ENCODE assay signal across 7 cellular contexts in the genomic region with DNA sequence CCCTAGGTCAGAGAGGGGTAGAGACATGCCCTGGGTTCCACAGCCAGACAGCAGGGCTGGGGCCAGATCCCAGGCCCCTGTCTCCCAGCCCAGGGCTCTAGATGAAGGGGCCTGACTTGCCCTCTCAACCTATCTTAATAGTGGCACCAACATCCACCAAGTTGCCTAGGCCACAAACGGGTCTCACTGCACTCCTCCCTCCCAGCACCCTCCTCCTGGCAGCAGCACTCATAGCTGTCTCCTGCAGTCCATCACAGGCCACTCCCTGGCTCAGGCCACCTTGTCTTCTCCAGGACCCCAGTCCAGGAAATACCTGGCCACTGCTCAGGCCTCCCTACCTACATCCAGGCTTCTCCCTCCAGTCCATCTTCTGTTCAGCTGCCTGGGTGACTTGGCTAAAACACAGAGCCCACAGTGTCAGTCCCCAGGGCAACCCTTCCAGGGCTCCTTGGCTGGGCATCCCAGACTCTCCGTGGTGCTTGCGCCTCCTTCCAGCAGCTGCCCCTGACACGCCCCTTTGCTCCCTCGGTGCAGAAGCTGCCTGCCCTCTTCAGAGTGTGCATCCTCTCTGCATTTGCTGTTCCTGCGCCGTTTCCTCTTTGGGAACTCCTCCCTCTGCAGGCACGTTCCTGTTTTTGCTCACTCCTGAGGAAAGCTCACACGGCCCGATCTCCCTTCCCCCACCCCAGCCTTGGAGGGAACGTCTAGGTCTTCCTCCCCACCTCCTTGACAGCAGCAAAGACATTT. TPM values are rescaled to one million over a fixed set of nuclear protein-coding genes. Genes with fewer than 3 reads are reported as not detected.
DNase-seq lines count a peak whose midpoint lies in the region; ATAC-seq and TF ChIP-seq lines count a peak whose summit lies in the region.

No MANE protein-coding gene starts in this region.

- H3K4me3 Mint-ChIP-seq in activated T-helper 17 cell treated with anti-CD3 and anti-CD28 coated beads, Interleukin-2, amount 50 U/mL, for 72 hours = peak overlapping the region; percentile 35

- TF ChIP-seq EP300 in stomach (IDR thresholded peaks at IDR 0.05) = no peak

- H3K4me3 ChIP-seq in stomach = no peak overlapping the region

- peak overlapping the region; percentile 54 to 78 (median 70) for H3K27ac ChIP-seq in stomach

- H3K4me1 Mint-ChIP-seq in activated T-helper 17 cell treated with anti-CD3 and anti-CD28 coated beads, Interleukin-2, amount 50 U/mL, for 72 hours = peaks cover 23% of the 10 kb centered on the region

- H3K9me3 ChIP-seq in stomach = peaks cover 5 to 13% (median 11%) of the 10 kb centered on the region in 4 donors

- peaks cover 3% of the 10 kb centered on the region for H3K27me3 Mint-ChIP-seq in activated T-helper 17 cell treated with anti-CD3 and anti-CD28 coated beads, Interleukin-2, amount 50 U/mL, for 72 hours

- no peaks in the 10 kb centered on the region for H3K36me3 ChIP-seq in stomach

- H3K36me3 Mint-ChIP-seq in activated T-helper 17 cell treated with anti-CD3 and anti-CD28 coated beads, Interleukin-2, amount 50 U/mL, for 72 hours (ENCODE audit: low read depth) = no peaks in the 10 kb centered on the region

- TF ChIP-seq POLR2A in stomach (IDR thresholded peaks at IDR 0.05) = no peak

- H3K4me1 ChIP-seq in stomach = peaks cover 0 to 27% (median 10%) of the 10 kb centered on the region in 4 donors

- intact Hi-C loops in stomach (cut with DNase I; ENCODE audit: low total_unique reads) = no loop called here

- no peak for ATAC-seq in activated T-helper 17 cell treated with anti-CD3 and anti-CD28 coated beads, Interleukin-2, amount 50 U/mL, for 72 hours (replicated peaks)
- no peak for ATAC-seq in GM21528 (IDR thresholded peaks at IDR 0.05; ENCODE audit: low FRiP score, unreplicated experiment)

- DNase-seq in MV-4-11 (lab: John Stamatoyannopoulos, UW) (peak; percentile 90), islet precursor cell (peak; percentile 52), stomach (peak; percentile 40), NCI-H226 (no peak), NCI-H128 (lab: John Stamatoyannopoulos, UW; ENCODE audit: unreplicated experiment) (no peak)

- no peaks in the 10 kb centered on the region for H3K27me3 ChIP-seq in stomach

- TF ChIP-seq CTCF in stomach (IDR thresholded peaks at IDR 0.05) = no peak

- H3K9me3 Mint-ChIP-seq in activated T-helper 17 cell treated with anti-CD3 and anti-CD28 coated beads, Interleukin-2, amount 50 U/mL, for 72 hours = peaks cover 6% of the 10 kb centered on the region

- 25 to 42% (median 30%) methylated on average over 10 to 11 of the region's 11 CpGs for WGBS in stomach, 5 donors

- H3K27ac Mint-ChIP-seq in activated T-helper 17 cell treated with anti-CD3 and anti-CD28 coated beads, Interleukin-2, amount 50 U/mL, for 72 hours = peak overlapping the region; percentile 31

RNA-seq across cellular contexts. Expression of gene LRRC32, which starts 40.5 kb away (rescaled TPM):
- 1 to 10 TPM; 4.5 to 5.6 TPM for total RNA-seq in activated T-helper 17 cell treated with anti-CD3 and anti-CD28 coated beads, Interleukin-2, amount 50 U/mL, for 72 hours
- 100 to 1,000 TPM in 2 of 5 donors, 10 to 100 TPM in 3; 14.0 to 270 (median 24.3) TPM for total RNA-seq in stomach
- 10 to 100 TPM; 18.6 to 24.5 (median 23.5) TPM for polyA plus RNA-seq in stomach

Comparison
In these comparisons a context has a peak if more than half of its experiments do, and no peak if none do; other contexts are left out.
1. DNase-seq: peak in MV-4-11 (single experiment), islet precursor cell (single experiment) and stomach (single experiment); none in NCI-H226 (single experiment) and NCI-H128 (single experiment).